9 cellular contexts compared by ENCODE assay signal in the genomic region with DNA sequence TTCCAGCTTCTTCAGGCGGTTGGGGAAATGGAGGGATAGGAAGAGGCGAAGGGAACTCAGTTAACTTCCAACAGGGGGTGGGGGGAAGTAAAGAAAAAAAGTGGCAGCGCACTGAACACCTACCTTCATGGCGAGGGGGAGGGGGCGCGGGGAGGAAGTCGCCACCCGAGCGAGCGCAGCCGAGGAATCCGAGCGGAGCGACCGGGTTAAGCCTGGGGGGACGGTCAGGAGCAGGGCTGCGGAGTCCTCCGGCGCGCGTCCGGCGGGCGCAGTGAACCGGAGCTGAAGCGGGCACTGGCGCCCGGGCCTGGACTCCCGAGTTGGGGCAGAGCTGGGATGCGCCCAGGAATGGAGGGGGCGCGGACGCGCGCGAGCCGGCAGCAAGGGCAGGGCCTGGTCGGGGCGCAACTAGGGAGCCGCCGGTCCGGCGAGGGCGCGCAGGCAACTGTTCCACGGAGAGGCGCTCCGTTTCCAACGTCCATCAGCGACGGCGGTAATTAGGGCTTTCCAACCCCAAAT. TPM values are rescaled to one million over a fixed set of nuclear protein-coding genes. Genes with fewer than 3 reads are reported as not detected.
DNase-seq lines count a peak whose midpoint lies in the region; ATAC-seq and TF ChIP-seq lines count a peak whose summit lies in the region.
"Had no signal": no experiment of that assay in that cellular context is flagged by ENCODE, and none has a peak within 500 bp of the region (broad histone marks: within the 10 kb centered on the region; RNA-seq: fewer than 3 reads in every experiment).

Gene WNT5A, minus strand, starts transcription at position 450 of the 519 bp plus-strand sequence. Its CDS starts 321 bp downstream, at position 129.

- TF ChIP-seq POLR2A in vagina (IDR thresholded peaks at IDR 0.05): no peak

- peak within 1 kb of the TSS; percentile 91 for H3K9ac ChIP-seq in NT2/D1 (ENCODE audit: insufficient read length, low read depth)

- intact Hi-C loops in vagina (cut with DNase I): no loop called here

- peak within 1 kb of the TSS; percentile 74 for H3K4me3 ChIP-seq in GM06990 (replicated peaks; ENCODE audit: low read depth, low read length)
- H3K4me3 ChIP-seq in NT2/D1 (ENCODE audit: insufficient read length, low read depth): peak within 1 kb of the TSS; percentile 84
- H3K4me3 ChIP-seq in ectodermal cell (ENCODE audit: insufficient read depth, low read depth, low read length): peak within 1 kb of the TSS; percentile 77
- peak within 1 kb of the TSS; percentile 82 for H3K4me3 ChIP-seq in mesodermal cell (ENCODE audit: extremely low read depth, insufficient read depth, low read length, poor library complexity, severe bottlenecking)
- peak within 1 kb of the TSS; percentile 66 to 78 for H3K4me3 ChIP-seq in vagina

- 0 to 1% methylated on average over 52 of the region's 52 CpGs for WGBS in ectodermal cell, 2 experiments
- WGBS in mesodermal cell (ENCODE audit: insufficient coverage in 2 of 2), 2 experiments: 0 to 1% methylated on average over 36 to 49 of the region's 52 CpGs

- H3K9me3 ChIP-seq in NT2/D1 (ENCODE audit: insufficient read depth, low read length) (peaks cover 16% of the 10 kb centered on the region; the same call in 1 of the 2 replicates), ectodermal cell (ENCODE audit: control insufficient read depth, low read length) (no peaks in the 10 kb centered on the region), mesodermal cell (ENCODE audit: control insufficient read depth, low read length) (no peaks in the 10 kb centered on the region), vagina (no peaks in the 10 kb centered on the region)

- H3K36me3 ChIP-seq in GM06990 (ENCODE audit: control insufficient read depth, insufficient read depth, low read length): no peaks in the 10 kb centered on the region
- H3K36me3 ChIP-seq in NT2/D1 (ENCODE audit: insufficient read depth, insufficient read length, low read length): peaks cover 27% of the 10 kb centered on the region
- H3K36me3 ChIP-seq in ectodermal cell (ENCODE audit: control insufficient read depth, insufficient read depth, low read length): no peaks in the 10 kb centered on the region
- no peaks in the 10 kb centered on the region for H3K36me3 ChIP-seq in mesodermal cell (ENCODE audit: control insufficient read depth, insufficient read depth, low read length)
- H3K36me3 ChIP-seq in vagina: no peaks in the 10 kb centered on the region

- no peak for TF ChIP-seq CTCF in GM06990 (IDR thresholded peaks at IDR 0.05; ENCODE audit: insufficient read depth, low read length, poor library complexity, severe bottlenecking)
- no peak for TF ChIP-seq CTCF in vagina (IDR thresholded peaks at IDR 0.05)

- no peak within 1 kb of the TSS for H3K27ac ChIP-seq in ectodermal cell (ENCODE audit: insufficient read depth, low read depth, low read length, poor library complexity, severe bottlenecking)
- H3K27ac ChIP-seq in mesodermal cell (ENCODE audit: low read depth, low read length, severe bottlenecking): peak within 1 kb of the TSS; percentile 67
- H3K27ac ChIP-seq in vagina: peak within 1 kb of the TSS; percentile 93

- H3K4me1 ChIP-seq in NT2/D1 (ENCODE audit: insufficient read depth, insufficient read length): peaks cover 11% of the 10 kb centered on the region
- peaks cover 23% of the 10 kb centered on the region for H3K4me1 ChIP-seq in ectodermal cell (ENCODE audit: control insufficient read depth, insufficient read depth, low read length)
- peaks cover 30% of the 10 kb centered on the region for H3K4me1 ChIP-seq in mesodermal cell (ENCODE audit: control insufficient read depth, insufficient read depth, low read length, poor library complexity, severe bottlenecking)
- peaks cover 63% of the 10 kb centered on the region for H3K4me1 ChIP-seq in vagina

- DNase-seq in GM06990 (ENCODE audit: extremely low read depth, insufficient read length) (peak; percentile 42), NT2/D1 (ENCODE audit: low read depth, low spot score) (no peak), vagina (ENCODE audit: extremely low spot score in 2 of 2) (no peak), UCSD-AML1 (lab: John Stamatoyannopoulos, UW; ENCODE audit: unreplicated experiment) (no peak)
- no peak for DNase-seq in effector CD4-positive, alpha-beta T cell

- H3K27me3 ChIP-seq in GM06990 (replicated peaks; ENCODE audit: control insufficient read depth, insufficient read depth, low read length) (peaks cover 1% of the 10 kb centered on the region), NT2/D1 (ENCODE audit: insufficient read depth, insufficient read length) (peaks cover 8% of the 10 kb centered on the region), ectodermal cell (ENCODE audit: control insufficient read depth, insufficient read depth, low read length, poor library complexity, severe bottlenecking) (peaks cover 90% of the 10 kb centered on the region), vagina (no peaks in the 10 kb centered on the region)

- no peak for ATAC-seq in HG03175 (IDR thresholded peaks at IDR 0.05; ENCODE audit: unreplicated experiment)

RNA-seq across cellular contexts. Expression of gene WNT5A, which starts in this region (rescaled TPM):
- polyA plus RNA-seq in ectodermal cell (2013, experiment 1 of 4): 6.1 TPM
- 4.3 TPM for polyA plus RNA-seq in ectodermal cell (2013, experiment 2 of 4)
- polyA plus RNA-seq in ectodermal cell (2013, experiment 3 of 4): 6.2 TPM
- polyA plus RNA-seq in ectodermal cell (2013, experiment 4 of 4): 5.2 TPM
- polyA plus RNA-seq in mesodermal cell (2013, experiment 1 of 2): 25.1 TPM
- polyA plus RNA-seq in mesodermal cell (2013, experiment 2 of 2): 26.7 TPM
- 52.3 TPM for total RNA-seq in vagina
- total RNA-seq: T-helper 2 cell treated with Interferon-gamma antibody and Interleukin-4, amounts not matched to agents 100 ng/mL and 5 ng/mL, for 36 hours had no signal
